Comparison of ENCODE assay signal across 14 cellular contexts in the genomic region with DNA sequence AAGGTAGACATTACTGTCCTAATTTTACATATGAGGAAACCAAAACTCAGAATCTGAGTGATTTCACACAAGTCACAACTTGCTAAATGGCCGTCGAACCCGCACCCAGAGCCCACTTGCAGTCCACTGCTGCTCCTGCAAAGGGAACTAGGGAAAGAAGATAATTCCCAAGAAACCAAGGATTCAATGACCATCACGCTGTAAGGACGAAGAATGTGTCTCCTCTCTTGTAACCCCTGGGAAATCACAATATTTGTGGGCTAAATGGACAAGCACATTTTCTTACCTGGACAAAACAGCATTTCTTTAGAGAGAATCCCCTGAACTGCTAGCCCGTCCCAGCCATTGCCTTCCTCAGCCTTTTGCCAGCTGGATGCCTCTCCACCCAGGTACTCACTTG. TPM values are rescaled to one million over a fixed set of nuclear protein-coding genes. Genes with fewer than 3 reads are reported as not detected.
DNase-seq lines count a peak whose midpoint lies in the region; ATAC-seq and TF ChIP-seq lines count a peak whose summit lies in the region.
"Had no signal": no experiment of that assay in that cellular context is flagged by ENCODE, and none has a peak within 500 bp of the region (broad histone marks: within the 10 kb centered on the region; RNA-seq: fewer than 3 reads in every experiment).

No MANE protein-coding gene starts in this region.

- H3K4me1 Mint-ChIP-seq in CD4-positive, CD25-positive, alpha-beta regulatory T cell = peaks cover 4 to 51% (median 36%) of the 10 kb centered on the region in 4 donors
- peaks cover 16 to 46% (median 39%) of the 10 kb centered on the region in 4 donors for H3K4me1 Mint-ChIP-seq in naive thymus-derived CD8-positive, alpha-beta T cell

- peak overlapping the region in 3 of 4 donors; percentile 94 to 99 (median 98) for H3K4me3 Mint-ChIP-seq in CD4-positive, CD25-positive, alpha-beta regulatory T cell
- peak overlapping the region in 8 of 10 donors; percentile 8 to 100 (median 95) for H3K4me3 Mint-ChIP-seq in naive thymus-derived CD8-positive, alpha-beta T cell

- RAD21 ChIA-PET in HCT116 (lab: Charles Lee; ENCODE audit: low non-redundant PET in 1 of 2, low total read pairs in 2 of 2, uncharacterized antibody in 2 of 2, unreplicated experiment in 2 of 2) = no interaction called here

- no peak overlapping the region for H2AFZ ChIP-seq in HCT116 (ENCODE audit: low read depth, low read length, poor library complexity, severe bottlenecking)

- POLR2A ChIA-PET in HCT116 (lab: Charles Lee) = interaction anchor here (1.0 kb wide), 1 partner anchor 16 kb away, joined by 3 read pairs; no protein-coding TSS in a partner anchor
- POLR2A ChIA-PET in naive thymus-derived CD8-positive, alpha-beta T cell (lab: Charles Lee) = interaction anchor here (1.1 kb wide), 1 partner anchor 27 kb away, joined by 3 read pairs; no protein-coding TSS in a partner anchor

- intact Hi-C loops in HCT116 (cut with micrococcal nuclease) (no loop called here), body of pancreas (cut with DNase I) (no loop called here)

- H3K9me2 ChIP-seq in HCT116 (ENCODE audit: insufficient read depth) = no peaks in the 10 kb centered on the region

- TF ChIP-seq CTCF in HCT116 (IDR thresholded peaks at IDR 0.05 in 2 of 3, conservative IDR thresholded peaks at IDR 0.05 in 1 of 3; ENCODE audit: borderline replicate concordance in 1 of 3, insufficient read depth in 1 of 3, low read depth in 2 of 3, low read length in 2 of 3) (no peak), body of pancreas (IDR thresholded peaks at IDR 0.05) (no peak)

- TF ChIP-seq POLR2A in HCT116 (IDR thresholded peaks at IDR 0.05; ENCODE audit: borderline replicate concordance, extremely low read depth, insufficient read depth, insufficient read length) (no peak), body of pancreas (IDR thresholded peaks at IDR 0.05) (no peak)

- H3K27ac ChIP-seq in CD4-positive, CD25-positive, alpha-beta regulatory T cell (ENCODE audit: insufficient read depth, low read length, poor library complexity, severe bottlenecking) = peak overlapping the region; percentile 98
- H3K27ac ChIP-seq in HCT116 (ENCODE audit: low read depth, low read length) (peak overlapping the region; percentile 86; the same call in 1 of the 2 replicates), body of pancreas (no peak overlapping the region)

- peaks cover 52% of the 10 kb centered on the region for H3K36me3 ChIP-seq in CD4-positive, CD25-positive, alpha-beta regulatory T cell (ENCODE audit: control insufficient read depth, insufficient read depth, low read length)
- H3K36me3 ChIP-seq in HCT116 (ENCODE audit: control insufficient read depth in 1 of 2, insufficient read depth in 2 of 2, low read length in 2 of 2) (peaks cover 36 to 60% of the 10 kb centered on the region in 2 experiments), body of pancreas (replicated peaks in 1 of 2; ENCODE audit: insufficient read depth in 1 of 2, low read depth in 2 of 2) (peaks cover 15 to 39% of the 10 kb centered on the region in 2 donors)

- WGBS in body of pancreas, 2 donors = 85% methylated on average over 6 of the region's 6 CpGs

- CTCF ChIA-PET in HCT116 (lab: Charles Lee) = no interaction called here

- no peak for ATAC-seq in CD4-positive, CD25-positive, alpha-beta regulatory T cell (ENCODE audit: low read depth in 2 of 2)
- ATAC-seq in HCT116 (no peak), body of pancreas (no peak), GM21723 (IDR thresholded peaks at IDR 0.05; ENCODE audit: unreplicated experiment) (no peak)
- ATAC-seq in activated naive CD4-positive, alpha-beta T cell treated with anti-CD3 and anti-CD28 coated beads, Interleukin-2, amount 50 U/mL, for 72 hours = no peak
- ATAC-seq in naive thymus-derived CD8-positive, alpha-beta T cell = no peak

- BruUV-seq in HCT116 (replicated peaks; lab: Mats Ljungman, UMichigan) = no TSS peak

- TF ChIP-seq RAD21 in HCT116 (IDR thresholded peaks at IDR 0.05; ENCODE audit: low read depth) = no peak

- H3K9ac ChIP-seq in HCT116 (ENCODE audit: low read length) = peak overlapping the region; percentile 97

- H3K27me3 Mint-ChIP-seq in CD4-positive, CD25-positive, alpha-beta regulatory T cell = peaks cover 9% of the 10 kb centered on the region
- H3K27me3 Mint-ChIP-seq in naive thymus-derived CD8-positive, alpha-beta T cell = no peaks in the 10 kb centered on the region

- no peaks in the 10 kb centered on the region for H3K27me3 ChIP-seq in CD4-positive, CD25-positive, alpha-beta regulatory T cell (ENCODE audit: control insufficient read depth, insufficient read depth, low read length)
- H3K27me3 ChIP-seq in HCT116 (ENCODE audit: insufficient read depth, low read length) = no peaks in the 10 kb centered on the region
- no peaks in the 10 kb centered on the region for H3K27me3 ChIP-seq in body of pancreas

- H3K9me3 ChIP-seq in CD4-positive, CD25-positive, alpha-beta regulatory T cell (ENCODE audit: control insufficient read depth in 2 of 2, low read length in 2 of 2) = no peaks in the 10 kb centered on the region
- no peaks in the 10 kb centered on the region for H3K9me3 ChIP-seq in HCT116 (ENCODE audit: control insufficient read depth in 1 of 2, insufficient read depth in 1 of 2, low read depth in 1 of 2, low read length in 2 of 2)
- no peaks in the 10 kb centered on the region for H3K9me3 ChIP-seq in body of pancreas

- peak overlapping the region in 2 of 3 donors; percentile 27 to 100 for H3K27ac Mint-ChIP-seq in CD4-positive, CD25-positive, alpha-beta regulatory T cell
- H3K27ac Mint-ChIP-seq in activated naive CD4-positive, alpha-beta T cell treated with anti-CD3 and anti-CD28 coated beads, Interleukin-2, amount 50 U/mL, for 72 hours = peak overlapping the region; percentile 99 to 100
- H3K27ac Mint-ChIP-seq in naive thymus-derived CD8-positive, alpha-beta T cell = peak overlapping the region; percentile 74 to 100 (median 100)

- no peak overlapping the region for H3K4me3 ChIP-seq in CD4-positive, CD25-positive, alpha-beta regulatory T cell (ENCODE audit: low read depth, low read length)
- no peak overlapping the region; a peak in 2 of 4 replicates for H3K4me3 ChIP-seq in HCT116 (replicated peaks in 1 of 2; ENCODE audit: low read depth in 1 of 2, low read length in 2 of 2)
- no peak overlapping the region for H3K4me3 ChIP-seq in body of pancreas

- H4K20me1 ChIP-seq in HCT116 (ENCODE audit: insufficient read depth) = peaks cover 26% of the 10 kb centered on the region; the same call in 1 of the 2 replicates

- H3K36me3 Mint-ChIP-seq in CD4-positive, CD25-positive, alpha-beta regulatory T cell = peaks cover 45% of the 10 kb centered on the region
- peaks cover 43 to 55% of the 10 kb centered on the region in 2 donors for H3K36me3 Mint-ChIP-seq in activated naive CD4-positive, alpha-beta T cell treated with anti-CD3 and anti-CD28 coated beads, Interleukin-2, amount 50 U/mL, for 72 hours
- H3K36me3 Mint-ChIP-seq in naive thymus-derived CD8-positive, alpha-beta T cell = peaks cover 14 to 65% (median 20%) of the 10 kb centered on the region in 3 donors

- H3K9me3 Mint-ChIP-seq in CD4-positive, CD25-positive, alpha-beta regulatory T cell = peaks cover 0 to 1% (median 0%) of the 10 kb centered on the region in 7 donors
- H3K9me3 Mint-ChIP-seq in activated naive CD4-positive, alpha-beta T cell treated with anti-CD3 and anti-CD28 coated beads, Interleukin-2, amount 50 U/mL, for 72 hours = no peaks in the 10 kb centered on the region
- H3K9me3 Mint-ChIP-seq in naive thymus-derived CD8-positive, alpha-beta T cell = peaks cover 0 to 1% (median 0%) of the 10 kb centered on the region in 9 donors

- peak overlapping the region; percentile 84 for H3K4me2 ChIP-seq in HCT116 (ENCODE audit: low read length)

- peaks cover 24% of the 10 kb centered on the region for H3K4me1 ChIP-seq in CD4-positive, CD25-positive, alpha-beta regulatory T cell (ENCODE audit: control insufficient read depth, insufficient read depth, low read length, poor library complexity, severe bottlenecking)
- H3K4me1 ChIP-seq in HCT116 (ENCODE audit: control insufficient read depth in 1 of 2, insufficient read depth in 2 of 2, low read length in 2 of 2) (peaks cover 3 to 28% of the 10 kb centered on the region in 2 experiments; a peak in 3 of 4 replicates), body of pancreas (peaks cover 22% of the 10 kb centered on the region)

- DNase-seq in CD4-positive, CD25-positive, alpha-beta regulatory T cell = no peak
- no peak for DNase-seq in HCT116 (ENCODE audit: low read depth, low spot score)
- no peak for DNase-seq in activated naive CD4-positive, alpha-beta T cell treated with anti-CD3 and anti-CD28 coated beads, Interleukin-2, amount 50 U/mL, for 72 hours (ENCODE audit: low spot score in 2 of 2)
- DNase-seq in naive thymus-derived CD8-positive, alpha-beta T cell = no peak
- DNase-seq in ecto neural progenitor cell (ENCODE audit: low spot score) = no peak
- DNase-seq in body of pancreas = no peak
- DNase-seq in DMS114 treated with DMSO at 0.1 percent for 48 hours (lab: John Stamatoyannopoulos, UW; ENCODE audit: unreplicated experiment) = no peak
- DNase-seq: caudate nucleus; GDM1; midbrain; NCI-H2081 treated with DMSO at 0.1 percent for 48 hours; stimulated activated CD4-positive, alpha-beta T cell treated with anti-CD3 and anti-CD28 coated beads, Interleukin-12 subunit alpha, Interleukin-12 subunit beta, amount 100 ng/mL, for 4 hours; stimulated activated naive CD4-positive, alpha-beta T cell had no signal

- peaks cover 51% of the 10 kb centered on the region for H3K79me2 ChIP-seq in HCT116 (ENCODE audit: insufficient read depth, low read length)

TF ChIP-seq in HCT116, 20 proteins besides CTCF, POLR2A, EP300 and RAD21 (continues in another document):
- TF ChIP-seq YY1 (IDR thresholded peaks at IDR 0.05; ENCODE audit: extremely low read depth, insufficient replicate concordance, low read depth, low read length) = no peak

RNA-seq across cellular contexts. Expression of gene RPS14, which starts 2.4 kb away (rescaled TPM):
- total RNA-seq in CD4-positive, CD25-positive, alpha-beta regulatory T cell = 3,121 TPM
- polyA plus RNA-seq in CD4-positive, CD25-positive, alpha-beta regulatory T cell = 1,000 to 10,000 TPM; 4,928 to 8,871 (median 7,502) TPM
- 2,557 TPM for total RNA-seq in HCT116 (2021; ENCODE audit: unreplicated experiment)
- 4,169 and 4,510 TPM in 2 replicates for polyA plus RNA-seq in HCT116 (2012)
- 1,000 to 10,000 TPM; 2,876 to 3,412 TPM for total RNA-seq in activated naive CD4-positive, alpha-beta T cell treated with anti-CD3 and anti-CD28 coated beads, Interleukin-2, amount 50 U/mL, for 72 hours
- total RNA-seq in naive thymus-derived CD8-positive, alpha-beta T cell = 1,000 to 10,000 TPM; 5,539 to 5,586 TPM
- polyA plus RNA-seq in naive thymus-derived CD8-positive, alpha-beta T cell = over 10,000 TPM in 2 of 3 donors, 1,000 to 10,000 TPM in 1; 9,910 to 11,694 (median 11,598) TPM
- total RNA-seq in body of pancreas = 1,000 to 10,000 TPM; 1,348 to 2,916 TPM

RNA-seq across cellular contexts. Expression of gene CD74, which starts 34.5 kb away (rescaled TPM):
- total RNA-seq in CD4-positive, CD25-positive, alpha-beta regulatory T cell = 1,110 TPM
- 1,000 to 10,000 TPM in 1 of 4 donors, 100 to 1,000 TPM in 3; 664 to 1,266 (median 896) TPM for polyA plus RNA-seq in CD4-positive, CD25-positive, alpha-beta regulatory T cell
- total RNA-seq in HCT116 (2021; ENCODE audit: unreplicated experiment) (8.9 TPM), body of pancreas (100 to 1,000 TPM; 130 to 405 TPM)
- 0.36 and 0.50 TPM in 2 replicates for polyA plus RNA-seq in HCT116 (2012)
- total RNA-seq in activated naive CD4-positive, alpha-beta T cell treated with anti-CD3 and anti-CD28 coated beads, Interleukin-2, amount 50 U/mL, for 72 hours = 100 to 1,000 TPM; 249 to 277 TPM
- 100 to 1,000 TPM; 288 to 293 TPM for total RNA-seq in naive thymus-derived CD8-positive, alpha-beta T cell
- 100 to 1,000 TPM; 310 to 415 (median 407) TPM for polyA plus RNA-seq in naive thymus-derived CD8-positive, alpha-beta T cell

Comparison
In these comparisons a context has a peak if more than half of its experiments do, and no peak if none do; other contexts are left out.
1. H3K27ac ChIP-seq: peak in CD4-positive, CD25-positive, alpha-beta regulatory T cell (single experiment) and HCT116 (single experiment); none in body of pancreas (0 of 4).
2. RNA of gene CD74, which starts 34.5 kb away (total RNA-seq): 1,110 TPM in CD4-positive, CD25-positive, alpha-beta regulatory T cell (single experiment), 130 to 405 TPM in body of pancreas, 288 to 293 TPM in naive thymus-derived CD8-positive, alpha-beta T cell and 249 to 277 TPM in activated naive CD4-positive, alpha-beta T cell treated with anti-CD3 and anti-CD28 coated beads, Interleukin-2, amount 50 U/mL, for 72 hours; 8.9 TPM in HCT116 (single experiment); every median in the first group is over 10 times any median in the second.
3. Peak in every context shown above with its lines, with median percentiles within 50 percentile points of each other: H3K27ac Mint-ChIP-seq.